In the genomic region with DNA sequence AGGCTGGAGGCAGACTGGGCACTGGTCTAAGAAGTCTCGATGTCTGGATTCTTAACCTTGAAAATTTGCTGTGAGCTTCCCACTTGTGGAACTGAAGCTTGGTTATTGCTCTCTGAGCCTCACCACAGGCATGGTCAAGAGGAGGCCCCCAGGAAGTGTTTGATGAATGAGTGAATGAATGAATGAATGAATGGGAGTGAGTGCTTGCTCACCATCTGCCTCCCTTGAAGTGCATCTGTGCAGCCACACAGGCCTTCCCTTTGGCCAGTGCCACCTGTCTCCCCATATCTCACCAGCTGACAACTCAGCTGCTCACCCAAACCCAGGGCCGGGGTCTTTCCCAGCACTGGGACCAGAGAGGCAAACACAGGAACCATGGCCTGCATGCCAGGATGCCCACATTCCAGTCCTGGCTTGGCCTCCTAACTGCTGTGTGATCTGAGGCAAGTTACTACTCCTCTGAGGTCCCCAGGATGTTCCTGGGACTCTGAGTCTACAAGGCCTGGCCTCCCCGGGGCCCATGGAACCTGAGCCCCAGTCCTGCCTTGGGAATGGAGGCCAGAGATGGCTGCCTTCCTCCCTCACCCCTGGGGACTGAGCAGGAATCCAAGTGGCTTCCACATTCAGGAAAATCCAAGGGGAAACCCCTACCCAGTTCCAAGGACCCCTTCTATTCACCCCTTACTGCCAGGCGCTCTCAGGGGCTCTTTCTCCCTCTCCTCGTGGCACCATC, we compare ENCODE assay signal across 20 cellular contexts. TPM values are rescaled to one million over a fixed set of nuclear protein-coding genes. Genes with fewer than 3 reads are reported as not detected.
DNase-seq lines count a peak whose midpoint lies in the region; ATAC-seq and TF ChIP-seq lines count a peak whose summit lies in the region.
"Had no signal": no experiment of that assay in that cellular context is flagged by ENCODE, and none has a peak within 500 bp of the region (broad histone marks: within the 10 kb centered on the region; RNA-seq: fewer than 3 reads in every experiment).

No MANE protein-coding gene starts in this region.

- peaks cover 79% of the 10 kb centered on the region for H3K79me2 ChIP-seq in smooth muscle cell (ENCODE audit: low read depth)

- intact Hi-C loops in Right ventricle myocardium inferior (cut with DNase I) (loop anchor here (10.0 kb wide), 1 partner anchor 263 kb away; no protein-coding TSS in a partner anchor), left ventricle myocardium superior (cut with micrococcal nuclease) (no loop called here), right cardiac atrium (cut with DNase I) (loop anchor here in 3 of 4 donors (5.0 kb wide), 1 partner anchor 55 kb away; the partner anchor contains the start of gene UNC5B (in 3 of the 3)), mucosa of descending colon (cut with DNase I, micrococcal nuclease) (no loop called here)

- ATAC-seq in Right ventricle myocardium inferior (no peak), left ventricle myocardium superior (no peak), right cardiac atrium (no peak), mucosa of descending colon (no peak)
- no peak for ATAC-seq in activated T-helper 17 cell treated with anti-CD3 and anti-CD28 coated beads, Interleukin-2, amount 50 U/mL, for 72 hours (replicated peaks)
- ATAC-seq: HCT116 had no signal

- no peak overlapping the region for H2AFZ ChIP-seq in smooth muscle cell (ENCODE audit: low read depth)

- H3K4me1 ChIP-seq in right cardiac atrium (ENCODE audit: control insufficient read depth, insufficient read depth, low read length) (peaks cover 21% of the 10 kb centered on the region), smooth muscle cell (ENCODE audit: low read depth) (peaks cover 28% of the 10 kb centered on the region), mucosa of descending colon (ENCODE audit: low read depth) (peaks cover 9% of the 10 kb centered on the region), HAP-1 (peaks cover 16% of the 10 kb centered on the region)
- H3K4me1 ChIP-seq: uterus had no signal

- H3K4me3 Mint-ChIP-seq in activated T-helper 17 cell treated with anti-CD3 and anti-CD28 coated beads, Interleukin-2, amount 50 U/mL, for 72 hours: no peak overlapping the region
- H3K4me3 Mint-ChIP-seq: activated naive CD8-positive, alpha-beta T cell treated with anti-CD3 and anti-CD28 coated beads for 36 hours had no signal

- 92% methylated on average over 5 of the region's 5 CpGs for WGBS in right cardiac atrium
- 85% methylated on average over 5 of the region's 5 CpGs for WGBS in smooth muscle cell (ENCODE audit: low lambda C conversion rate)

- TF ChIP-seq CTCF in smooth muscle cell (IDR thresholded peaks at IDR 0.05; ENCODE audit: borderline replicate concordance, insufficient read depth, poor library complexity, severe bottlenecking): no peak
- TF ChIP-seq CTCF in mucosa of descending colon (IDR thresholded peaks at IDR 0.05): no peak

- peak overlapping the region; percentile 68 for H3K9ac ChIP-seq in smooth muscle cell (ENCODE audit: low read depth)

- H3K9me3 ChIP-seq in right cardiac atrium (ENCODE audit: control insufficient read depth, low read length) (no peaks in the 10 kb centered on the region), smooth muscle cell (replicated peaks; ENCODE audit: low read depth) (no peaks in the 10 kb centered on the region), mucosa of descending colon (no peaks in the 10 kb centered on the region), HAP-1 (no peaks in the 10 kb centered on the region)
- H3K9me3 ChIP-seq: neutrophil, uterus had no signal

- H3K4me3 ChIP-seq in right cardiac atrium (ENCODE audit: low read length) (no peak overlapping the region), smooth muscle cell (no peak overlapping the region), mucosa of descending colon (no peak overlapping the region), HAP-1 (no peak overlapping the region)
- H3K4me3 ChIP-seq: uterus had no signal

- peaks cover 85% of the 10 kb centered on the region for H4K20me1 ChIP-seq in smooth muscle cell (ENCODE audit: low read depth)

- H3K36me3 Mint-ChIP-seq in activated T-helper 17 cell treated with anti-CD3 and anti-CD28 coated beads, Interleukin-2, amount 50 U/mL, for 72 hours (ENCODE audit: low read depth): no peaks in the 10 kb centered on the region
- H3K36me3 Mint-ChIP-seq: activated naive CD8-positive, alpha-beta T cell treated with anti-CD3 and anti-CD28 coated beads for 36 hours had no signal

- H3K4me1 Mint-ChIP-seq in activated T-helper 17 cell treated with anti-CD3 and anti-CD28 coated beads, Interleukin-2, amount 50 U/mL, for 72 hours: no peaks in the 10 kb centered on the region
- H3K4me1 Mint-ChIP-seq: activated naive CD8-positive, alpha-beta T cell treated with anti-CD3 and anti-CD28 coated beads for 36 hours had no signal

- H3K27ac ChIP-seq in right cardiac atrium (ENCODE audit: low read length) (peak overlapping the region; percentile 62), smooth muscle cell (ENCODE audit: low read depth) (peak overlapping the region; percentile 91)
- H3K27ac ChIP-seq: neutrophil had no signal

- peak overlapping the region; percentile 4 for H3K27ac Mint-ChIP-seq in activated T-helper 17 cell treated with anti-CD3 and anti-CD28 coated beads, Interleukin-2, amount 50 U/mL, for 72 hours
- H3K27ac Mint-ChIP-seq: activated naive CD8-positive, alpha-beta T cell treated with anti-CD3 and anti-CD28 coated beads for 36 hours had no signal

- no peaks in the 10 kb centered on the region for H3K9me3 Mint-ChIP-seq in activated T-helper 17 cell treated with anti-CD3 and anti-CD28 coated beads, Interleukin-2, amount 50 U/mL, for 72 hours
- H3K9me3 Mint-ChIP-seq: activated naive CD8-positive, alpha-beta T cell treated with anti-CD3 and anti-CD28 coated beads for 36 hours had no signal

- peaks cover 44% of the 10 kb centered on the region for H3F3A ChIP-seq in smooth muscle cell (ENCODE audit: low read depth)

- DNase-seq in Right ventricle myocardium inferior (ENCODE audit: missing footprints) (peak; percentile 59), left ventricle myocardium superior (no peak), right cardiac atrium (peak in 2 of 3 donors; percentile 44 to 60), smooth muscle cell (lab: John Stamatoyannopoulos, UW; ENCODE audit: unreplicated experiment) (no peak), NCI-H146 treated with DMSO at 0.1 percent for 48 hours (lab: John Stamatoyannopoulos, UW; ENCODE audit: unreplicated experiment) (no peak), mucosa of descending colon (no peak), HAP-1 (ENCODE audit: low spot score in 2 of 2) (no peak)
- DNase-seq: activated CD4-positive, alpha-beta T cell treated with anti-CD3 and anti-CD28 coated beads, Interleukin-2, amount 50 U/mL, for 1 hour; activated naive CD8-positive, alpha-beta T cell treated with anti-CD3 and anti-CD28 coated beads for 36 hours; NCI-H1105; NCI-H2029 treated with DMSO at 0.1 percent for 48 hours; NCI-H226; NCI-H774; RPMI8226; small intestine; T-helper 9 cell had no signal

- no peak overlapping the region for H3K4me2 ChIP-seq in smooth muscle cell

- in situ Hi-C loops in HAP-1 (cut with MboI; ENCODE audit: low sequenced_read_pairs): no loop called here

- H3K27me3 Mint-ChIP-seq in activated T-helper 17 cell treated with anti-CD3 and anti-CD28 coated beads, Interleukin-2, amount 50 U/mL, for 72 hours: no peaks in the 10 kb centered on the region
- H3K27me3 Mint-ChIP-seq: activated naive CD8-positive, alpha-beta T cell treated with anti-CD3 and anti-CD28 coated beads for 36 hours had no signal

- H3K36me3 ChIP-seq in smooth muscle cell (ENCODE audit: low read depth): no peaks in the 10 kb centered on the region
- no peaks in the 10 kb centered on the region for H3K36me3 ChIP-seq in mucosa of descending colon (ENCODE audit: low read depth)
- H3K36me3 ChIP-seq in HAP-1 (replicated peaks): no peaks in the 10 kb centered on the region
- H3K36me3 ChIP-seq: neutrophil, uterus had no signal

- H3K27me3 ChIP-seq in right cardiac atrium (ENCODE audit: control insufficient read depth, insufficient read depth): no peaks in the 10 kb centered on the region
- no peaks in the 10 kb centered on the region for H3K27me3 ChIP-seq in smooth muscle cell (ENCODE audit: low read depth)
- no peaks in the 10 kb centered on the region for H3K27me3 ChIP-seq in HAP-1 (ENCODE audit: low read depth)
- H3K27me3 ChIP-seq: neutrophil, uterus had no signal

RNA-seq across cellular contexts. Expression of gene SLC29A3, which starts 51.4 kb away (rescaled TPM):
- total RNA-seq in Right ventricle myocardium inferior (1.8 TPM), left ventricle myocardium superior (2.0 TPM), right cardiac atrium (1 to 10 TPM; 2.2 to 2.7 (median 2.4) TPM), smooth muscle cell (2.9 and 3.6 TPM in 2 replicates), mucosa of descending colon (1 to 10 TPM; 6.0 to 6.4 (median 6.3) TPM)
- 1 to 10 TPM; 2.7 to 3.4 TPM for total RNA-seq in activated T-helper 17 cell treated with anti-CD3 and anti-CD28 coated beads, Interleukin-2, amount 50 U/mL, for 72 hours
- polyA plus RNA-seq in right cardiac atrium (1.4 TPM), smooth muscle cell (4.8 and 7.1 TPM in 2 replicates)

RNA-seq across cellular contexts. Expression of gene UNC5B, which starts 55.3 kb away (rescaled TPM):
- total RNA-seq in Right ventricle myocardium inferior: 13.1 TPM
- total RNA-seq in left ventricle myocardium superior: 12.8 TPM
- total RNA-seq in activated T-helper 17 cell treated with anti-CD3 and anti-CD28 coated beads, Interleukin-2, amount 50 U/mL, for 72 hours: under 1 TPM in 1 of 2 donors, not detected in 1; 0.04 TPM
- 10 to 100 TPM; 17.0 to 26.6 (median 24.0) TPM for total RNA-seq in right cardiac atrium
- polyA plus RNA-seq in right cardiac atrium: 12.4 TPM
- total RNA-seq in smooth muscle cell: 89.6 and 92.7 TPM in 2 replicates
- polyA plus RNA-seq in smooth muscle cell: 115 and 142 TPM in 2 replicates
- total RNA-seq in mucosa of descending colon: 10 to 100 TPM; 11.0 to 17.4 (median 11.4) TPM

Comparison
In these comparisons a context has a peak if more than half of its experiments do, and no peak if none do; other contexts are left out.
1. DNase-seq: peak in Right ventricle myocardium inferior (single experiment) and right cardiac atrium (2 of 3); none in left ventricle myocardium superior (single experiment), smooth muscle cell (single experiment), NCI-H146 treated with DMSO at 0.1 percent for 48 hours (single experiment), mucosa of descending colon (0 of 3) and HAP-1 (0 of 2).
2. intact Hi-C loops: an anchor here in Right ventricle myocardium inferior (10.0 kb wide) and right cardiac atrium (5.0 kb wide); none called in left ventricle myocardium superior and mucosa of descending colon.
3. RNA of gene UNC5B, which starts 55.3 kb away (total RNA-seq): 89.6 to 92.7 TPM in smooth muscle cell, 17.0 to 26.6 TPM in right cardiac atrium, 13.1 TPM in Right ventricle myocardium inferior (single experiment), 12.8 TPM in left ventricle myocardium superior (single experiment) and 11.0 to 17.4 TPM in mucosa of descending colon; 0.04 TPM in activated T-helper 17 cell treated with anti-CD3 and anti-CD28 coated beads, Interleukin-2, amount 50 U/mL, for 72 hours; every median in the first group is over 10 times any median in the second.